9 cellular contexts compared by ENCODE assay signal in genomic region chr12:59780605-59781135, GRCh38.
DNase-seq lines count a peak whose midpoint lies in the region; ATAC-seq and TF ChIP-seq lines count a peak whose summit lies in the region.
"Had no signal": no experiment of that assay in that cellular context is flagged by ENCODE, and none has a peak within 500 bp of the region (broad histone marks: within the 10 kb centered on the region; RNA-seq: fewer than 3 reads in every experiment).

No MANE protein-coding gene starts in this region.

- H3K4me1 ChIP-seq in body of pancreas (no peaks in the 10 kb centered on the region), right lobe of liver (no peaks in the 10 kb centered on the region), vagina (no peaks in the 10 kb centered on the region)

- no peak overlapping the region for H3K4me3 Mint-ChIP-seq in T-cell
- H3K4me3 Mint-ChIP-seq: nephron had no signal

- no peaks in the 10 kb centered on the region for H3K27me3 Mint-ChIP-seq in T-cell

- no peak overlapping the region for H3K27ac Mint-ChIP-seq in T-cell
- H3K27ac Mint-ChIP-seq: nephron had no signal

- POLR2A ChIA-PET in T-cell (lab: Charles Lee): no interaction called here

- CTCF ChIA-PET in T-cell (lab: Charles Lee): no interaction called here

- H3K4me1 Mint-ChIP-seq in T-cell: no peaks in the 10 kb centered on the region
- H3K4me1 Mint-ChIP-seq: nephron had no signal

- intact Hi-C loops in body of pancreas (cut with DNase I) (no loop called here), right lobe of liver (cut with DNase I) (no loop called here), vagina (cut with DNase I) (no loop called here)

- H3K27me3 ChIP-seq in body of pancreas (no peaks in the 10 kb centered on the region), right lobe of liver (no peaks in the 10 kb centered on the region), vagina (no peaks in the 10 kb centered on the region)

- H3K36me3 Mint-ChIP-seq in T-cell: peaks cover 37% of the 10 kb centered on the region

- ATAC-seq in body of pancreas (peak; percentile 48), right lobe of liver (peak; percentile 77 to 91 (median 81)), T-cell (replicated peaks in 1 of 4) (no peak)

- DNase-seq in DMS53 treated with DMSO at 0.1 percent for 48 hours (lab: John Stamatoyannopoulos, UW; ENCODE audit: unreplicated experiment) (peak; percentile 61), HT1080 (ENCODE audit: low read depth) (peak; percentile 21), body of pancreas (peak in 3 of 4 donors; percentile 16 to 39 (median 20)), right lobe of liver (no peak), T-cell (no peak), vagina (ENCODE audit: extremely low spot score in 2 of 2) (no peak), GDM1 (lab: John Stamatoyannopoulos, UW) (no peak)
- no peak for DNase-seq in activated CD4-positive, CD25-positive, alpha-beta regulatory T cell treated with anti-CD3 and anti-CD28 coated beads, Interleukin-2, amount 50 U/mL, for 72 hours

- H3K9me3 ChIP-seq in body of pancreas: no peaks in the 10 kb centered on the region
- H3K9me3 ChIP-seq in right lobe of liver: no peaks in the 10 kb centered on the region
- no peaks in the 10 kb centered on the region for H3K9me3 ChIP-seq in vagina

- WGBS in body of pancreas, 2 donors: 54 to 58% methylated on average over 3 of the region's 3 CpGs
- 58% methylated on average over 3 of the region's 3 CpGs for WGBS in right lobe of liver (ENCODE audit: insufficient coverage, low coverage, low lambda C conversion rate, missing lambda C conversion rate)

- no peak overlapping the region for H3K27ac ChIP-seq in body of pancreas
- no peak overlapping the region for H3K27ac ChIP-seq in right lobe of liver
- no peak overlapping the region for H3K27ac ChIP-seq in vagina

- no peak overlapping the region for H3K4me3 ChIP-seq in body of pancreas
- H3K4me3 ChIP-seq in right lobe of liver: no peak overlapping the region
- H3K4me3 ChIP-seq in vagina: no peak overlapping the region

- TF ChIP-seq CTCF in body of pancreas (IDR thresholded peaks at IDR 0.05) (peak; percentile 9 to 55 (median 40)), right lobe of liver (IDR thresholded peaks at IDR 0.05) (peak; percentile 37 to 74 (median 52)), vagina (IDR thresholded peaks at IDR 0.05) (peak in 1 of 3 experiments; percentile 29)

- no peak for TF ChIP-seq POLR2A in body of pancreas (IDR thresholded peaks at IDR 0.05)
- TF ChIP-seq POLR2A in right lobe of liver (IDR thresholded peaks at IDR 0.05): no peak
- no peak for TF ChIP-seq POLR2A in vagina (IDR thresholded peaks at IDR 0.05)

- H3K9me3 Mint-ChIP-seq in T-cell: peaks cover 0 to 9% (median 0%) of the 10 kb centered on the region in 3 donors
- H3K9me3 Mint-ChIP-seq: nephron had no signal

- H3K36me3 ChIP-seq in body of pancreas (replicated peaks in 1 of 2; ENCODE audit: insufficient read depth in 1 of 2, low read depth in 2 of 2) (no peaks in the 10 kb centered on the region), right lobe of liver (no peaks in the 10 kb centered on the region), vagina (no peaks in the 10 kb centered on the region)

Comparison
In these comparisons a context has a peak if more than half of its experiments do, and no peak if none do; other contexts are left out.
1. DNase-seq: peak in DMS53 treated with DMSO at 0.1 percent for 48 hours (single experiment), HT1080 (single experiment) and body of pancreas (3 of 4); none in right lobe of liver (0 of 3), T-cell (0 of 34), activated CD4-positive, CD25-positive, alpha-beta regulatory T cell treated with anti-CD3 and anti-CD28 coated beads, Interleukin-2, amount 50 U/mL, for 72 hours (single experiment), vagina (0 of 2) and GDM1 (single experiment).
2. ATAC-seq: peak in body of pancreas (single experiment) and right lobe of liver (4 of 4); none in T-cell (0 of 4).